In the genomic region with DNA sequence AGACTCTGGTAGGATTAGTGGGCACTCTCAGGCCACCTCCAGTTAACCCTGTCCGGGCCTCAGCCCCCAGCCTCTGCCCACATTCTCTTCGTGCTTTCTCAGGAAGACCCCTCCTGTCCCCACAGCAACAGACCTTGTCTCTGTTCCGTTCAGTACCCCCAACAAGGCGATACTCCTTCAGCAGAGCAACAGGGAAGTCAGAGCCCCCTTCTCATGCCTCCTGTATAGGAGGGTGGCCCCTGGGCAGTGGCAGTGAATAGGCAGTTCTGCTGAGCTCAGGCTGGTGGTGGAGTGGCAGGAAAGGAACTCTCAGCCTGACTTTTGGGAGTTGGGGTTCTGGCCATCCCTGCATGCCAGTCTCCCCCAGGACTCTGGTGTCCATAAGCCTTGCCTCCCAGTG, we compare ENCODE assay signal across 15 cellular contexts. TPM values are rescaled to one million over a fixed set of nuclear protein-coding genes. Genes with fewer than 3 reads are reported as not detected.
A peak's percentile ranks its signal among the peaks of the same experiment; 100 is the strongest.
DNase-seq lines count a peak whose midpoint lies in the region; ATAC-seq, FAIRE-seq and TF ChIP-seq lines count a peak whose summit lies in the region.
"Had no signal": no experiment of that assay in that cellular context is flagged by ENCODE, and none has a peak within 500 bp of the region (broad histone marks: within the 10 kb centered on the region; RNA-seq: fewer than 3 reads in every experiment).

No MANE protein-coding gene starts in this region.

- no peaks in the 10 kb centered on the region for H4K20me1 ChIP-seq in PC-9 (ENCODE audit: insufficient read depth)

- no peak for TF ChIP-seq RAD21 in A549 (conservative IDR thresholded peaks at IDR 0.05 in 1 of 2, IDR thresholded peaks at IDR 0.05 in 1 of 2)

- TF ChIP-seq CTCF in A549 (IDR thresholded peaks at IDR 0.05) (no peak), PC-9 (conservative IDR thresholded peaks at IDR 0.05) (no peak), fibroblast of the aortic adventitia (IDR thresholded peaks at IDR 0.05; ENCODE audit: insufficient read depth, low read length) (no peak), psoas muscle (IDR thresholded peaks at IDR 0.05) (no peak), GM10248 (IDR thresholded peaks at IDR 0.05; ENCODE audit: control extremely low read depth, extremely low read depth, low read depth, missing control alignments) (no peak)

- intact Hi-C loops in PC-9 (cut with micrococcal nuclease; ENCODE audit: unreplicated experiment) (loop anchor here (1.0 to 5.0 kb wide), 3 partner anchors 9 to 68 kb away; no protein-coding TSS in a partner anchor), psoas muscle (cut with DNase I) (loop anchor here in 1 of 2 donors (10.0 kb wide), 1 partner anchor 275 kb away; no protein-coding TSS in a partner anchor)

- H3F3A ChIP-seq in PC-9 (ENCODE audit: insufficient read depth, low read depth): peaks cover 40% of the 10 kb centered on the region

- no peak for FAIRE-seq in A549 (lab: Jason Lieb, UNC)
- FAIRE-seq: TTC549 had no signal

- 90% methylated on average over 2 of the region's 4 CpGs for WGBS in A549 (ENCODE audit: missing lambda C conversion rate)
- WGBS in psoas muscle, 3 donors: 46 to 53% (median 48%) methylated on average over 4 of the region's 4 CpGs

- TF ChIP-seq EP300 in A549 (IDR thresholded peaks at IDR 0.05): no peak

- H3K27ac ChIP-seq in A549 (peak overlapping the region; percentile 79 to 94), PC-9 (peak overlapping the region; percentile 60), psoas muscle (peak overlapping the region; percentile 82)
- H3K27ac ChIP-seq: neutrophil had no signal

- H3K27me3 Mint-ChIP-seq in activated CD8-positive, alpha-beta T cell treated with anti-CD3 and anti-CD28 coated beads, Interleukin-2, amount 10 ng/mL, durations not matched to agents 7 days and 5 days (ENCODE audit: low read depth): peaks cover 29% of the 10 kb centered on the region

- H3K79me2 ChIP-seq in PC-9 (ENCODE audit: low read depth): peaks cover 15% of the 10 kb centered on the region

- DNase-seq in A549 (ENCODE audit: low read depth in 1 of 2, low spot score in 1 of 2) (no peak), PC-9 (no peak), fibroblast of the aortic adventitia (ENCODE audit: low read depth) (no peak), psoas muscle (no peak), GM10248 (ENCODE audit: extremely low spot score) (no peak), pons (ENCODE audit: low spot score) (no peak), ecto neural progenitor cell (ENCODE audit: low spot score) (no peak)
- DNase-seq in activated CD8-positive, alpha-beta T cell treated with anti-CD3 and anti-CD28 coated beads, Interleukin-2, amount 10 ng/mL, durations not matched to agents 7 days and 5 days: no peak
- DNase-seq: activated T-cell treated with anti-CD3 and anti-CD28 coated beads, Interleukin-2, amount 50 U/mL, for 1 hour; BE2C; NCI-H2029 had no signal

- H3K4me3 Mint-ChIP-seq in activated CD8-positive, alpha-beta T cell treated with anti-CD3 and anti-CD28 coated beads, Interleukin-2, amount 10 ng/mL, durations not matched to agents 7 days and 5 days: no peak overlapping the region

- no peaks in the 10 kb centered on the region for H3K9me2 ChIP-seq in PC-9 (ENCODE audit: insufficient read depth)

- H2AFZ ChIP-seq in PC-9: no peak overlapping the region

- H3K4me1 ChIP-seq in A549 (peaks cover 75% of the 10 kb centered on the region), PC-9 (replicated peaks; ENCODE audit: insufficient read depth) (peaks cover 69% of the 10 kb centered on the region), psoas muscle (peaks cover 54% of the 10 kb centered on the region)
- H3K4me1 ChIP-seq: BE2C had no signal

- CTCF ChIA-PET in A549 (lab: Yijun Ruan, JAX): interaction anchor here (0.9 to 7.4 kb wide), 6 partner anchors 9 to 149 kb away, joined by 3 to 60 read pairs (median 7); no protein-coding TSS in a partner anchor
- CTCF ChIA-PET in PC-9 (lab: Charles Lee): interaction anchor here (0.6 to 0.7 kb wide), 3 partner anchors 47 to 1022 kb away, joined by 3 to 8 read pairs (median 6); no protein-coding TSS in a partner anchor
- CTCF ChIA-PET in GM10248 (lab: Yijun Ruan, JAX): interaction anchor here (1.3 to 4.2 kb wide), 3 partner anchors 9 to 39 kb away, joined by 3 to 41 read pairs (median 11); no protein-coding TSS in a partner anchor
- CTCF ChIA-PET in activated CD8-positive, alpha-beta T cell treated with anti-CD3 and anti-CD28 coated beads, Interleukin-2, amount 10 ng/mL, durations not matched to agents 7 days and 5 days (lab: Charles Lee): interaction anchor here (1.1 to 3.2 kb wide), 3 partner anchors 23 to 66 kb away, joined by 3 to 24 read pairs (median 3); no protein-coding TSS in a partner anchor

- no peaks in the 10 kb centered on the region for H3K9me3 Mint-ChIP-seq in activated CD8-positive, alpha-beta T cell treated with anti-CD3 and anti-CD28 coated beads, Interleukin-2, amount 10 ng/mL, durations not matched to agents 7 days and 5 days (ENCODE audit: insufficient read depth)

- no peaks in the 10 kb centered on the region for H3K36me3 ChIP-seq in PC-9 (ENCODE audit: low read depth)
- no peaks in the 10 kb centered on the region for H3K36me3 ChIP-seq in psoas muscle (ENCODE audit: insufficient read depth in 1 of 2, low read depth in 1 of 2)
- H3K36me3 ChIP-seq: BE2C, neutrophil had no signal

- TF ChIP-seq POLR2A in A549 (IDR thresholded peaks at IDR 0.05; ENCODE audit: low read length): no peak

- H3K4me2 ChIP-seq in A549: peak overlapping the region; percentile 98
- peak overlapping the region; percentile 92 for H3K4me2 ChIP-seq in PC-9

- POLR2A ChIA-PET in A549 (lab: Yijun Ruan, JAX): interaction anchor here (2.1 to 2.5 kb wide), 2 partner anchors 10 to 23 kb away, joined by 4 to 10 read pairs; no protein-coding TSS in a partner anchor
- POLR2A ChIA-PET in PC-9 (lab: Charles Lee; ENCODE audit: unreplicated experiment): interaction anchor here (0.5 kb wide), 1 partner anchor 41 kb away, joined by 10 read pairs; no protein-coding TSS in a partner anchor
- POLR2A ChIA-PET in GM10248 (lab: Yijun Ruan, JAX): no interaction called here
- POLR2A ChIA-PET in activated CD8-positive, alpha-beta T cell treated with anti-CD3 and anti-CD28 coated beads, Interleukin-2, amount 10 ng/mL, durations not matched to agents 7 days and 5 days (lab: Charles Lee): interaction anchor here (0.6 kb wide), 1 partner anchor 8 kb away, joined by 3 read pairs; no protein-coding TSS in a partner anchor

- no peaks in the 10 kb centered on the region for H3K9me3 ChIP-seq in A549
- H3K9me3 ChIP-seq in PC-9 (ENCODE audit: insufficient read depth, low read depth): no peaks in the 10 kb centered on the region
- H3K9me3 ChIP-seq in psoas muscle: no peaks in the 10 kb centered on the region
- H3K9me3 ChIP-seq: BE2C, neutrophil had no signal

- ATAC-seq in A549 (no peak), psoas muscle (no peak)
- ATAC-seq in activated CD8-positive, alpha-beta T cell treated with anti-CD3 and anti-CD28 coated beads, Interleukin-2, amount 10 ng/mL, durations not matched to agents 7 days and 5 days: no peak
- ATAC-seq: Panc1 had no signal

- BruUV-seq in PC-9 (replicated peaks; lab: Mats Ljungman, UMichigan): TSS peak; percentile 51

- H3K27me3 ChIP-seq in PC-9 (ENCODE audit: insufficient read depth, low read depth) (no peaks in the 10 kb centered on the region), psoas muscle (ENCODE audit: insufficient read depth in 3 of 3, low read length in 2 of 3) (no peaks in the 10 kb centered on the region)

- H3K4me1 Mint-ChIP-seq in activated CD8-positive, alpha-beta T cell treated with anti-CD3 and anti-CD28 coated beads, Interleukin-2, amount 10 ng/mL, durations not matched to agents 7 days and 5 days (ENCODE audit: low read depth): peaks cover 19% of the 10 kb centered on the region

- no peak overlapping the region for H3K27ac Mint-ChIP-seq in activated CD8-positive, alpha-beta T cell treated with anti-CD3 and anti-CD28 coated beads, Interleukin-2, amount 10 ng/mL, durations not matched to agents 7 days and 5 days

- H3K36me3 Mint-ChIP-seq in activated CD8-positive, alpha-beta T cell treated with anti-CD3 and anti-CD28 coated beads, Interleukin-2, amount 10 ng/mL, durations not matched to agents 7 days and 5 days (ENCODE audit: low read depth): no peaks in the 10 kb centered on the region

- peak overlapping the region; percentile 42 for H3K4me3 ChIP-seq in A549
- H3K4me3 ChIP-seq in PC-9: peak overlapping the region; percentile 56; the same call in 1 of the 2 replicates
- peak overlapping the region; percentile 48 for H3K4me3 ChIP-seq in fibroblast of the aortic adventitia (ENCODE audit: low read depth, low read length)
- peak overlapping the region; percentile 49 for H3K4me3 ChIP-seq in psoas muscle

RNA-seq across cellular contexts. Expression of a gene that starts 0.5 kb away (rescaled TPM):
- 6.5 and 6.8 TPM in 2 replicates for polyA plus RNA-seq in A549 (2011; rRNA removed)
- polyA plus RNA-seq in A549 (2012; cell fraction: cytosol; rRNA removed): 7.5 and 9.0 TPM in 2 replicates
- polyA plus RNA-seq in A549 (2012; cell fraction: nucleus; rRNA removed): 57.8 and 81.9 TPM in 2 replicates
- polyA plus RNA-seq in A549 (2017; fragmentation: RNase III; extraction: RNeasy Plus Mini Kit Qiagen cat#74134 plus additional on column Dnase treatment): 6.5 to 8.4 TPM (median 7.4 TPM) in 3 replicates
- 6.1 and 7.2 TPM in 2 replicates for polyA minus RNA-seq in A549 (2011; rRNA and poly(A)+ RNA removed)
- 52.4 and 92.6 TPM in 2 replicates for total RNA-seq in PC-9 (2021)
- 9.7 and 110 TPM in 2 replicates for total RNA-seq in fibroblast of the aortic adventitia (ENCODE audit: low replicate concordance)
- 1 to 10 TPM; 3.1 to 6.8 (median 4.3) TPM for total RNA-seq in psoas muscle
- polyA plus RNA-seq in psoas muscle: 1 to 10 TPM; 2.1 to 3.4 (median 2.2) TPM
- under 1 TPM; 0.52 to 0.84 TPM for total RNA-seq in activated CD8-positive, alpha-beta T cell treated with anti-CD3 and anti-CD28 coated beads, Interleukin-2, amount 10 ng/mL, durations not matched to agents 7 days and 5 days

RNA-seq across cellular contexts. Expression of a gene that starts 9.4 kb away (rescaled TPM):
- polyA plus RNA-seq in A549 (2011; rRNA removed) (not detected in 2 replicates), A549 (2017; fragmentation: RNase III; extraction: RNeasy Plus Mini Kit Qiagen cat#74134 plus additional on column Dnase treatment) (0.09 TPM in 1 of 3 replicates, not detected in the others), psoas muscle (1 to 10 TPM in 1 of 3 donors, under 1 TPM in 2; 0.61 to 1.6 (median 0.66) TPM)
- polyA plus RNA-seq in A549 (2012; cell fraction: cytosol; rRNA removed): 0.03 TPM in 1 of 2 replicates, not detected in the other
- polyA plus RNA-seq in A549 (2012; cell fraction: nucleus; rRNA removed): 0.06 and 0.16 TPM in 2 replicates
- not detected in 2 replicates for polyA minus RNA-seq in A549 (2011; rRNA and poly(A)+ RNA removed)
- total RNA-seq in PC-9 (2021) (0.35 and 0.55 TPM in 2 replicates), fibroblast of the aortic adventitia (ENCODE audit: low replicate concordance) (not detected in 2 replicates), psoas muscle (10 to 100 TPM in 1 of 4 donors, 1 to 10 TPM in 2, under 1 TPM in 1; 0.84 to 13.1 (median 1.1) TPM)
- total RNA-seq in activated CD8-positive, alpha-beta T cell treated with anti-CD3 and anti-CD28 coated beads, Interleukin-2, amount 10 ng/mL, durations not matched to agents 7 days and 5 days: not detected
- total RNA-seq: HT1080 had no signal

RNA-seq across cellular contexts. Expression of a gene that starts 22.8 kb away (rescaled TPM):
- polyA plus RNA-seq in A549 (2011; rRNA removed) (42.2 and 44.5 TPM in 2 replicates), A549 (2017; fragmentation: RNase III; extraction: RNeasy Plus Mini Kit Qiagen cat#74134 plus additional on column Dnase treatment) (79.7 to 86.2 TPM (median 80.9 TPM) in 3 replicates), psoas muscle (100 to 1,000 TPM; 129 to 175 (median 151) TPM)
- polyA plus RNA-seq in A549 (2012; cell fraction: cytosol; rRNA removed): 126 and 154 TPM in 2 replicates
- 245 and 302 TPM in 2 replicates for polyA plus RNA-seq in A549 (2012; cell fraction: nucleus; rRNA removed)
- polyA minus RNA-seq in A549 (2011; rRNA and poly(A)+ RNA removed): 31.4 and 35.3 TPM in 2 replicates
- total RNA-seq in PC-9 (2021) (93.1 and 118 TPM in 2 replicates), fibroblast of the aortic adventitia (ENCODE audit: low replicate concordance) (45.3 and 72.7 TPM in 2 replicates), psoas muscle (100 to 1,000 TPM in 3 of 4 donors, 10 to 100 TPM in 1; 77.2 to 145 (median 119) TPM)
- 10 to 100 TPM; 81.3 to 85.1 TPM for total RNA-seq in activated CD8-positive, alpha-beta T cell treated with anti-CD3 and anti-CD28 coated beads, Interleukin-2, amount 10 ng/mL, durations not matched to agents 7 days and 5 days

RNA-seq across cellular contexts. Expression of a gene that starts 29.7 kb away (rescaled TPM):
- polyA plus RNA-seq in A549 (2011; rRNA removed): 3.0 and 5.2 TPM in 2 replicates
- 8.8 and 11.0 TPM in 2 replicates for polyA plus RNA-seq in A549 (2012; cell fraction: cytosol; rRNA removed)
- 12.8 and 13.3 TPM in 2 replicates for polyA plus RNA-seq in A549 (2012; cell fraction: nucleus; rRNA removed)
- 4.8 to 5.4 TPM (median 5.0 TPM) in 3 replicates for polyA plus RNA-seq in A549 (2017; fragmentation: RNase III; extraction: RNeasy Plus Mini Kit Qiagen cat#74134 plus additional on column Dnase treatment)
- 3.5 and 9.3 TPM in 2 replicates for polyA minus RNA-seq in A549 (2011; rRNA and poly(A)+ RNA removed)
- 10.2 and 12.2 TPM in 2 replicates for total RNA-seq in PC-9 (2021)
- 1.2 and 3.1 TPM in 2 replicates for total RNA-seq in fibroblast of the aortic adventitia (ENCODE audit: low replicate concordance)
- total RNA-seq in psoas muscle: 1 to 10 TPM in 1 of 4 donors, under 1 TPM in 3; 0.28 to 2.1 (median 0.65) TPM
- polyA plus RNA-seq in psoas muscle: 1 to 10 TPM in 2 of 3 donors, under 1 TPM in 1; 0.23 to 3.4 (median 1.2) TPM
- 10 to 100 TPM in 1 of 2 experiments, 1 to 10 TPM in 1; 9.7 to 12.7 TPM for total RNA-seq in activated CD8-positive, alpha-beta T cell treated with anti-CD3 and anti-CD28 coated beads, Interleukin-2, amount 10 ng/mL, durations not matched to agents 7 days and 5 days

RNA-seq across cellular contexts. Expression of a gene that starts 29.7 kb away (rescaled TPM):
- polyA plus RNA-seq in A549 (2011; rRNA removed) (3.1 and 4.5 TPM in 2 replicates), A549 (2017; fragmentation: RNase III; extraction: RNeasy Plus Mini Kit Qiagen cat#74134 plus additional on column Dnase treatment) (4.5 to 5.4 TPM (median 5.3 TPM) in 3 replicates), psoas muscle (10 to 100 TPM in 1 of 3 donors, 1 to 10 TPM in 2; 6.8 to 12.8 (median 10.0) TPM)
- polyA plus RNA-seq in A549 (2012; cell fraction: cytosol; rRNA removed): 5.4 and 6.3 TPM in 2 replicates
- polyA plus RNA-seq in A549 (2012; cell fraction: nucleus; rRNA removed): 19.5 and 20.8 TPM in 2 replicates
- polyA minus RNA-seq in A549 (2011; rRNA and poly(A)+ RNA removed): 9.5 and 10.2 TPM in 2 replicates
- total RNA-seq in PC-9 (2021) (25.2 and 25.7 TPM in 2 replicates), fibroblast of the aortic adventitia (ENCODE audit: low replicate concordance) (3.8 and 8.4 TPM in 2 replicates), psoas muscle (1 to 10 TPM; 7.9 to 9.7 (median 8.3) TPM)
- 10 to 100 TPM; 26.8 to 28.5 TPM for total RNA-seq in activated CD8-positive, alpha-beta T cell treated with anti-CD3 and anti-CD28 coated beads, Interleukin-2, amount 10 ng/mL, durations not matched to agents 7 days and 5 days
